ENCODE assay signal across 8 cellular contexts in genomic region chrX:136147320-136147901, GRCh38. TPM values are rescaled to one million over a fixed set of nuclear protein-coding genes. Genes with fewer than 3 reads are reported as not detected.
A peak's percentile ranks its signal among the peaks of the same experiment; 100 is the strongest.
DNase-seq lines count a peak whose midpoint lies in the region; ATAC-seq and TF ChIP-seq lines count a peak whose summit lies in the region.

FHL1 (plus strand) TSS chrX:136147533.

- POLR2A ChIA-PET in Caco-2 (lab: Charles Lee) (no interaction called here), WTC11 (lab: Charles Lee) (no interaction called here)

- H3K36me3 ChIP-seq in Caco-2 (ENCODE audit: control insufficient read depth, insufficient read depth, low read length) (no peaks in the 10 kb centered on the region), HUES64 (ENCODE audit: insufficient read depth, low read length) (no peaks in the 10 kb centered on the region), kidney epithelial cell (ENCODE audit: control insufficient read depth, insufficient read depth, low read length) (no peaks in the 10 kb centered on the region)

- intact Hi-C loops in Caco-2 (cut with micrococcal nuclease; ENCODE audit: unreplicated experiment) = no loop called here

- H3K4me1 Mint-ChIP-seq in Caco-2 (ENCODE audit: low read depth, unreplicated experiment) (peaks cover 5% of the 10 kb centered on the region), WTC11 (peaks cover 17% of the 10 kb centered on the region), chondrocyte (ENCODE audit: low read depth) (peaks cover 26% of the 10 kb centered on the region)

- H3K4me1 ChIP-seq in Caco-2 (no peaks in the 10 kb centered on the region), HUES64 (ENCODE audit: insufficient read depth, low read length) (no peaks in the 10 kb centered on the region)

- H3K27ac Mint-ChIP-seq in Caco-2 (ENCODE audit: unreplicated experiment) = no peak within 1 kb of the TSS
- 0 out of 2 replicates have a peak within 1 kb of the TSS, but pooled peaks have one; percentile 11 for H3K27ac Mint-ChIP-seq in WTC11
- H3K27ac Mint-ChIP-seq in chondrocyte (ENCODE audit: unreplicated experiment) = peak within 1 kb of the TSS; percentile 89

- TF ChIP-seq CTCF in Caco-2 (IDR thresholded peaks at IDR 0.05; ENCODE audit: insufficient read depth in 1 of 2, low read depth in 1 of 2, low read length in 1 of 2, severe bottlenecking in 1 of 2, unreplicated experiment in 1 of 2) (no peak), WTC11 (IDR thresholded peaks at IDR 0.05) (no peak), chondrocyte (IDR thresholded peaks at IDR 0.05) (no peak), kidney epithelial cell (IDR thresholded peaks at IDR 0.05; ENCODE audit: insufficient read depth, low read length, poor library complexity, severe bottlenecking) (no peak)

- H3K9me3 ChIP-seq in Caco-2 (no peaks in the 10 kb centered on the region), HUES64 (ENCODE audit: insufficient read depth, low read depth, low read length) (no peaks in the 10 kb centered on the region)

- H3K4me3 Mint-ChIP-seq in Caco-2 (ENCODE audit: unreplicated experiment) (peak within 1 kb of the TSS; percentile 55), WTC11 (peak within 1 kb of the TSS; percentile 77), chondrocyte (ENCODE audit: unreplicated experiment) (peak within 1 kb of the TSS; percentile 78)

- peak within 1 kb of the TSS; percentile 44; the same call in 1 of the 2 replicates for H3K9ac ChIP-seq in HUES64 (ENCODE audit: low read depth, low read length)

- DNase-seq in Caco-2 = peak in 1 of 2 experiments; percentile 3
- DNase-seq in WTC11 (ENCODE audit: low spot score) = peak; percentile 41
- DNase-seq in chondrocyte (ENCODE audit: low spot score) = no peak
- no peak for DNase-seq in kidney epithelial cell (ENCODE audit: low read depth)
- peak; percentile 55 for DNase-seq in stimulated activated CD4-positive, alpha-beta T cell treated with anti-CD3 and anti-CD28 coated beads, Interleukin-12 subunit alpha, Interleukin-12 subunit beta, amount 100 ng/mL, for 4 hours

- H3K36me3 Mint-ChIP-seq in Caco-2 (ENCODE audit: insufficient read depth, unreplicated experiment) (peaks cover 6% of the 10 kb centered on the region), WTC11 (no peaks in the 10 kb centered on the region), chondrocyte (ENCODE audit: low read depth) (peaks cover 4% of the 10 kb centered on the region)

- WGBS in HUES64 = under 1% methylated on average over 72 of the region's 83 CpGs

- no peak within 1 kb of the TSS; the same call in 1 of the 2 replicates for H3K27ac ChIP-seq in HUES64 (ENCODE audit: low read depth, low read length)

- no peaks in the 10 kb centered on the region; the same call in 1 of the 2 replicates for H3K27me3 ChIP-seq in Caco-2 (replicated peaks; ENCODE audit: control insufficient read depth, insufficient read depth, low read length)
- H3K27me3 ChIP-seq in HUES64 (ENCODE audit: insufficient read depth, low read length) = peaks cover 29% of the 10 kb centered on the region
- H3K27me3 ChIP-seq in kidney epithelial cell (ENCODE audit: control insufficient read depth, insufficient read depth, low read length) = peaks cover 3% of the 10 kb centered on the region

- peak; percentile 55 for ATAC-seq in WTC11
- ATAC-seq in HG02840 (IDR thresholded peaks at IDR 0.05; ENCODE audit: low FRiP score, unreplicated experiment) = no peak
- ATAC-seq in HG03108 (IDR thresholded peaks at IDR 0.05; ENCODE audit: unreplicated experiment) = no peak

- H3K27me3 Mint-ChIP-seq in Caco-2 (ENCODE audit: insufficient read depth, unreplicated experiment) (peaks cover 18% of the 10 kb centered on the region), WTC11 (ENCODE audit: low read depth) (peaks cover 31% of the 10 kb centered on the region), chondrocyte (ENCODE audit: low read depth) (no peaks in the 10 kb centered on the region)

- CTCF ChIA-PET in Caco-2 (lab: Charles Lee) (no interaction called here), WTC11 (lab: Charles Lee) (interaction anchor here (0.8 to 1.3 kb wide), 2 partner anchors 15 to 119 kb away, joined by 3 read pairs; no protein-coding TSS in a partner anchor)

- H3K9me3 Mint-ChIP-seq in Caco-2 (ENCODE audit: unreplicated experiment) (no peaks in the 10 kb centered on the region), WTC11 (no peaks in the 10 kb centered on the region), chondrocyte (ENCODE audit: low read depth) (peaks cover 17% of the 10 kb centered on the region)

- no TSS peak for BruUV-seq in Caco-2 (replicated peaks; lab: Mats Ljungman, UMichigan)

- H3K4me3 ChIP-seq in Caco-2 (ENCODE audit: low read depth, low read length) (peak within 1 kb of the TSS; percentile 32), HUES64 (ENCODE audit: low read length) (peak within 1 kb of the TSS; percentile 56), kidney epithelial cell (ENCODE audit: low read depth, low read length) (peak within 1 kb of the TSS; percentile 53)

TF ChIP-seq in WTC11, 78 proteins besides CTCF, POLR2A, EP300 and RAD21:
- TF ChIP-seq TEAD4 (CRISPR knock-in tag; IDR thresholded peaks at IDR 0.05) (no peak), FOXP4 (CRISPR knock-in tag; IDR thresholded peaks at IDR 0.05) (no peak), CBFB (CRISPR knock-in tag; IDR thresholded peaks at IDR 0.05; ENCODE audit: low read depth) (no peak), ZBTB43 (CRISPR knock-in tag; IDR thresholded peaks at IDR 0.05) (no peak)

RNA-seq across cellular contexts. Expression of gene FHL1, which starts in this region (rescaled TPM):
- 0.16 TPM in 1 of 2 replicates, not detected in the other for total RNA-seq in Caco-2 (2022)
- polyA plus RNA-seq in HUES64 (2013, experiment 1 of 2) = 24.1 TPM
- polyA plus RNA-seq in HUES64 (2013, experiment 2 of 2) = 30.2 TPM
- total RNA-seq in WTC11 (2021) = 42.2 to 44.4 TPM (median 43.5 TPM) in 3 replicates
- 744 to 1,032 TPM (median 1,007 TPM) in 3 replicates for total RNA-seq in chondrocyte
- 37.3 and 42.0 TPM in 2 replicates for total RNA-seq in kidney epithelial cell

Comparison
In these comparisons a context has a peak if more than half of its experiments do, and no peak if none do; other contexts are left out.
1. RNA of gene FHL1 (total RNA-seq): 744 to 1,032 TPM in chondrocyte, 42.2 to 44.4 TPM in WTC11 and 37.3 to 42.0 TPM in kidney epithelial cell; 0.16 TPM in Caco-2; every median in the first group is over 10 times any median in the second.
2. RNA of gene FHL1 (total RNA-seq): 744 to 1,032 TPM in chondrocyte; 42.2 to 44.4 TPM in WTC11 and 37.3 to 42.0 TPM in kidney epithelial cell; every median in the first group is over 10 times any median in the second.
3. DNase-seq: peak in WTC11 (single experiment) and stimulated activated CD4-positive, alpha-beta T cell treated with anti-CD3 and anti-CD28 coated beads, Interleukin-12 subunit alpha, Interleukin-12 subunit beta, amount 100 ng/mL, for 4 hours (single experiment); none in chondrocyte (single experiment) and kidney epithelial cell (single experiment).
4. Peak in every context shown above with its lines, with median percentiles within 50 percentile points of each other: H3K4me3 ChIP-seq and H3K4me3 Mint-ChIP-seq.